Comparison of ENCODE assay signal across 8 cellular contexts in genomic region chr4:42397256-42397634, GRCh38. TPM values are rescaled to one million over a fixed set of nuclear protein-coding genes. Genes with fewer than 3 reads are reported as not detected.
DNase-seq lines count a peak whose midpoint lies in the region; ATAC-seq and TF ChIP-seq lines count a peak whose summit lies in the region.

Gene SHISA3 (plus strand): TSS chr4:42397488. CDS start chr4:42398057, 569 bp downstream.

- H3K4me3 ChIP-seq in sigmoid colon, result peak within 1 kb of the TSS; percentile 31 to 54 (median 48)

- H3K27ac ChIP-seq in C4-2B (peak within 1 kb of the TSS; percentile 2; the same call in 1 of the 2 replicates), sigmoid colon (peak within 1 kb of the TSS; percentile 50 to 72 (median 56))

- peak; percentile 24 for ATAC-seq in HG03469 (IDR thresholded peaks at IDR 0.05; ENCODE audit: unreplicated experiment)
- ATAC-seq in left ventricle myocardium superior, result peak; percentile 70

- WGBS in sigmoid colon, 2 donors, result 0 to 1% methylated on average over 31 of the region's 31 CpGs

- H3K9me3 ChIP-seq in sigmoid colon, result no peaks in the 10 kb centered on the region

- H3K4me1 ChIP-seq in sigmoid colon, result peaks cover 0 to 28% (median 27%) of the 10 kb centered on the region in 4 donors

- TF ChIP-seq EP300 in sigmoid colon (IDR thresholded peaks at IDR 0.05), result no peak

- H3K27me3 ChIP-seq in sigmoid colon, result peaks cover 17 to 63% (median 32%) of the 10 kb centered on the region in 3 donors

- TF ChIP-seq CTCF in C4-2B (conservative IDR thresholded peaks at IDR 0.05), result no peak
- no peak for TF ChIP-seq CTCF in sigmoid colon (IDR thresholded peaks at IDR 0.05)

- peak; percentile 30 for TF ChIP-seq POLR2A in GM19193 (IDR thresholded peaks at IDR 0.05; ENCODE audit: extremely low read depth, insufficient read depth, insufficient read length)
- TF ChIP-seq POLR2A in sigmoid colon (IDR thresholded peaks at IDR 0.05), result no peak

- H3K36me3 ChIP-seq in sigmoid colon, result no peaks in the 10 kb centered on the region

- DNase-seq in activated CD4-positive, alpha-beta T cell treated with anti-CD3 and anti-CD28 coated beads, Interleukin-2, amount 50 U/mL, for 48 hours, result peak; percentile 24 to 31
- DNase-seq in left ventricle myocardium superior (peak; percentile 65), sigmoid colon (no peak), RKO (ENCODE audit: low spot score) (no peak), NCI-H2196 (lab: John Stamatoyannopoulos, UW; ENCODE audit: unreplicated experiment) (no peak)

- intact Hi-C loops in left ventricle myocardium superior (cut with micrococcal nuclease), result no loop called here
- intact Hi-C loops in sigmoid colon (cut with DNase I), result no loop called here

RNA-seq across cellular contexts. Expression of gene SHISA3, which starts in this region (rescaled TPM):
- total RNA-seq in left ventricle myocardium superior (5.4 TPM), sigmoid colon (10 to 100 TPM in 1 of 4 donors, 1 to 10 TPM in 3; 2.5 to 13.9 (median 4.3) TPM)
- 1 to 10 TPM in 2 of 3 donors, not detected in 1; 2.1 to 7.2 TPM for polyA plus RNA-seq in sigmoid colon

Comparison
In these comparisons a context has a peak if more than half of its experiments do, and no peak if none do; other contexts are left out.
1. DNase-seq: peak in activated CD4-positive, alpha-beta T cell treated with anti-CD3 and anti-CD28 coated beads, Interleukin-2, amount 50 U/mL, for 48 hours (2 of 2) and left ventricle myocardium superior (single experiment); none in sigmoid colon (single experiment), RKO (single experiment) and NCI-H2196 (single experiment).